16 cellular contexts compared by ENCODE assay signal in genomic region chr21:27590271-27590670, GRCh38.
A peak's percentile ranks its signal among the peaks of the same experiment; 100 is the strongest.
DNase-seq lines count a peak whose midpoint lies in the region; ATAC-seq and TF ChIP-seq lines count a peak whose summit lies in the region.
"Had no signal": no experiment of that assay in that cellular context is flagged by ENCODE, and none has a peak within 500 bp of the region (broad histone marks: within the 10 kb centered on the region; RNA-seq: fewer than 3 reads in every experiment).

No MANE protein-coding gene starts in this region.

- H3K79me2 ChIP-seq in PC-3 (ENCODE audit: low read length): no peaks in the 10 kb centered on the region

- no peak overlapping the region for H3K4me2 ChIP-seq in PC-3 (ENCODE audit: low read length)

- H3K9ac ChIP-seq in PC-3 (ENCODE audit: low read length): no peak overlapping the region

- no peaks in the 10 kb centered on the region for H3K9me2 ChIP-seq in PC-3 (replicated peaks; ENCODE audit: low read length)

- DNase-seq in GM03348 (ENCODE audit: low spot score) (peak; percentile 56), PC-3 (peak; percentile 20), glomerular visceral epithelial cell (ENCODE audit: extremely low spot score) (peak; percentile 74), renal cortical epithelial cell (ENCODE audit: low read depth) (peak; percentile 35), OCI-M2 (lab: John Stamatoyannopoulos, UW; ENCODE audit: unreplicated experiment) (no peak), NCI-H1417 (lab: John Stamatoyannopoulos, UW) (no peak), NCI-H1694 treated with DMSO at 0.1 percent for 48 hours (lab: John Stamatoyannopoulos, UW) (no peak)
- DNase-seq in natural killer cell treated with Interleukin-12 subunit alpha and Interleukin-12 subunit beta and Interleukin-15 and Interleukin-18, amount 100 ng/mL, for 72 hours (ENCODE audit: low spot score): no peak
- DNase-seq: activated T-cell treated with anti-CD3 and anti-CD28 coated beads for 4 hours; NCI-H1092; NCI-H510A; nucleus accumbens; SJCRH30; stimulated activated CD4-positive, alpha-beta T cell treated with anti-CD3 and anti-CD28 coated beads, Interleukin-1b, Interleukin-23, amount 100 ng/mL, for 48 hours had no signal

- no peaks in the 10 kb centered on the region for H3K4me1 Mint-ChIP-seq in natural killer cell treated with Interleukin-12 subunit alpha and Interleukin-12 subunit beta and Interleukin-15 and Interleukin-18, amount 100 ng/mL, for 72 hours (ENCODE audit: low read depth in 2 of 2)
- H3K4me1 Mint-ChIP-seq: stimulated activated effector memory CD8-positive, alpha-beta T cell treated with anti-CD3 and anti-CD28 coated beads, Interleukin-12 subunit alpha, Interleukin-12 subunit beta, amount 100 ng/mL, for 72 hours had no signal

- H4K20me1 ChIP-seq in PC-3 (ENCODE audit: low read length): no peaks in the 10 kb centered on the region

- no peak overlapping the region for H3K4me3 ChIP-seq in PC-3 (ENCODE audit: low read length)
- H3K4me3 ChIP-seq: SJCRH30 had no signal

- H3K27ac ChIP-seq in PC-3 (ENCODE audit: low read length): no peak overlapping the region
- H3K27ac ChIP-seq: HL-60, SJCRH30 had no signal

- BruUV-seq in PC-3 (replicated peaks; lab: Mats Ljungman, UMichigan): no TSS peak

- no peaks in the 10 kb centered on the region for H3K27me3 Mint-ChIP-seq in natural killer cell treated with Interleukin-12 subunit alpha and Interleukin-12 subunit beta and Interleukin-15 and Interleukin-18, amount 100 ng/mL, for 72 hours

- H3K4me1 ChIP-seq in PC-3 (ENCODE audit: insufficient read depth, low read length): no peaks in the 10 kb centered on the region

- no peaks in the 10 kb centered on the region for H3K36me3 Mint-ChIP-seq in natural killer cell treated with Interleukin-12 subunit alpha and Interleukin-12 subunit beta and Interleukin-15 and Interleukin-18, amount 100 ng/mL, for 72 hours
- H3K36me3 Mint-ChIP-seq: stimulated activated effector memory CD8-positive, alpha-beta T cell treated with anti-CD3 and anti-CD28 coated beads, Interleukin-12 subunit alpha, Interleukin-12 subunit beta, amount 100 ng/mL, for 72 hours had no signal

- H3K4me3 Mint-ChIP-seq in natural killer cell treated with Interleukin-12 subunit alpha and Interleukin-12 subunit beta and Interleukin-15 and Interleukin-18, amount 100 ng/mL, for 72 hours: no peak overlapping the region
- H3K4me3 Mint-ChIP-seq: stimulated activated effector memory CD8-positive, alpha-beta T cell treated with anti-CD3 and anti-CD28 coated beads, Interleukin-12 subunit alpha, Interleukin-12 subunit beta, amount 100 ng/mL, for 72 hours had no signal

- intact Hi-C loops in PC-3 (cut with micrococcal nuclease): no loop called here

- H3F3A ChIP-seq in PC-3 (ENCODE audit: low read length, unreplicated experiment): no peaks in the 10 kb centered on the region

- TF ChIP-seq CTCF in PC-3 (conservative IDR thresholded peaks at IDR 0.05; ENCODE audit: low read depth, low read length): no peak

- no peak overlapping the region for H2AFZ ChIP-seq in PC-3 (ENCODE audit: low read length)

- no peaks in the 10 kb centered on the region for H3K36me3 ChIP-seq in PC-3 (ENCODE audit: low read depth, low read length)
- H3K36me3 ChIP-seq: SJCRH30 had no signal

- no peak overlapping the region for H3K27ac Mint-ChIP-seq in natural killer cell treated with Interleukin-12 subunit alpha and Interleukin-12 subunit beta and Interleukin-15 and Interleukin-18, amount 100 ng/mL, for 72 hours
- H3K27ac Mint-ChIP-seq: stimulated activated effector memory CD8-positive, alpha-beta T cell treated with anti-CD3 and anti-CD28 coated beads, Interleukin-12 subunit alpha, Interleukin-12 subunit beta, amount 100 ng/mL, for 72 hours had no signal

- H3K27me3 ChIP-seq in PC-3 (ENCODE audit: low read length): no peaks in the 10 kb centered on the region
- H3K27me3 ChIP-seq: SJCRH30 had no signal

- POLR2A ChIA-PET in PC-3 (lab: Charles Lee; ENCODE audit: unreplicated experiment): no interaction called here

- H3K9me3 ChIP-seq in PC-3 (ENCODE audit: low read length): no peaks in the 10 kb centered on the region
- H3K9me3 ChIP-seq: SJCRH30 had no signal

- H3K9me3 Mint-ChIP-seq in natural killer cell treated with Interleukin-12 subunit alpha and Interleukin-12 subunit beta and Interleukin-15 and Interleukin-18, amount 100 ng/mL, for 72 hours: peaks cover under 1% of the 10 kb centered on the region

- ATAC-seq in PC-3: no peak
- ATAC-seq in natural killer cell treated with Interleukin-12 subunit alpha and Interleukin-12 subunit beta and Interleukin-15 and Interleukin-18, amount 100 ng/mL, for 72 hours: no peak
- ATAC-seq: stimulated activated effector memory CD8-positive, alpha-beta T cell treated with anti-CD3 and anti-CD28 coated beads, Interleukin-12 subunit alpha, Interleukin-12 subunit beta, amount 100 ng/mL, for 72 hours had no signal

- CTCF ChIA-PET in PC-3 (lab: Charles Lee): no interaction called here

Comparison
In these comparisons a context has a peak if more than half of its experiments do, and no peak if none do; other contexts are left out.
1. DNase-seq: peak in GM03348 (single experiment), PC-3 (single experiment), glomerular visceral epithelial cell (single experiment) and renal cortical epithelial cell (single experiment); none in natural killer cell treated with Interleukin-12 subunit alpha and Interleukin-12 subunit beta and Interleukin-15 and Interleukin-18, amount 100 ng/mL, for 72 hours (single experiment), OCI-M2 (single experiment), NCI-H1417 (0 of 3) and NCI-H1694 treated with DMSO at 0.1 percent for 48 hours (single experiment).